In the genomic region with DNA sequence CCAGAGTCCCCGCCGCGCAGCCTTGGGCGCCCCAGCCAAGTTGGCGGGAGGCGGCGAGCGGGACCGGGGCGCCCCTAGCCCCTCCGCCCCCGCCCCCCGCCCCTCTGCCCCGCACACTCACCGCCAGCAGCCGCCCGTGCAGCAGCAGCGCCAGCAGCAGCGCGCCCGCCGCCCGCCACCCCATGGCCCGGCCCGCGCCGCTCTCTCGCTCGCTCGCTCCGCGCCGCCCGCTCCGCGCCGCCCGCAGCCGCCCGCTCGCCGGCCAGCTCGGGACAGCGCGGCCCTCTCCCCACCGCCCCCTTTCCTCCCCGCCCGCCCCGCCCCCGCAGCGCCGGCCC, we compare ENCODE assay signal across 8 cellular contexts. TPM values are rescaled to one million over a fixed set of nuclear protein-coding genes. Genes with fewer than 3 reads are reported as not detected.
DNase-seq lines count a peak whose midpoint lies in the region; ATAC-seq and TF ChIP-seq lines count a peak whose summit lies in the region.

A gene (minus strand): TSS at position 277 of the 338 bp plus-strand sequence. CDS start 93 bp downstream, at position 184.

- no peaks in the 10 kb centered on the region for H4K20me1 ChIP-seq in Karpas-422 (ENCODE audit: insufficient read depth, low read depth, low read length)

- H3K36me3 ChIP-seq in Karpas-422 (ENCODE audit: insufficient read depth, low read length) (no peaks in the 10 kb centered on the region), duodenal mucosa (ENCODE audit: control insufficient read depth in 1 of 2, insufficient read depth in 2 of 2, low read length in 2 of 2) (no peaks in the 10 kb centered on the region), mucosa of rectum (ENCODE audit: control insufficient read depth in 2 of 2, insufficient read depth in 2 of 2, low read length in 2 of 2) (no peaks in the 10 kb centered on the region)

- ATAC-seq in HG03520 (IDR thresholded peaks at IDR 0.05; ENCODE audit: unreplicated experiment): no peak
- no peak for ATAC-seq in GM21423 (IDR thresholded peaks at IDR 0.05; ENCODE audit: unreplicated experiment)

- H3K27me3 ChIP-seq in Karpas-422 (ENCODE audit: low read length): no peaks in the 10 kb centered on the region
- no peaks in the 10 kb centered on the region for H3K27me3 ChIP-seq in duodenal mucosa (ENCODE audit: control insufficient read depth in 1 of 2, insufficient read depth in 2 of 2, low read length in 2 of 2)
- H3K27me3 ChIP-seq in mucosa of rectum (ENCODE audit: control insufficient read depth in 2 of 2, insufficient read depth in 2 of 2, low read length in 2 of 2): no peaks in the 10 kb centered on the region

- no peaks in the 10 kb centered on the region for H3K79me2 ChIP-seq in Karpas-422 (ENCODE audit: low read length)

- peak within 1 kb of the TSS; percentile 38 for H3K9ac ChIP-seq in Karpas-422 (ENCODE audit: low read length)
- H3K9ac ChIP-seq in duodenal mucosa (ENCODE audit: low read depth in 1 of 2, low read length in 2 of 2): peak within 1 kb of the TSS; percentile 78 to 89
- peak within 1 kb of the TSS; percentile 87 to 88 for H3K9ac ChIP-seq in mucosa of rectum (ENCODE audit: low read depth in 1 of 2, low read length in 2 of 2)

- H3K9me2 ChIP-seq in Karpas-422 (replicated peaks; ENCODE audit: insufficient read depth, low read length): no peaks in the 10 kb centered on the region

- DNase-seq in AG09309 (ENCODE audit: low read depth) (no peak), Karpas-422 (no peak), NCI-H2081 (lab: John Stamatoyannopoulos, UW) (no peak)
- no peak for DNase-seq in activated CD4-positive, alpha-beta T cell treated with anti-CD3 and anti-CD28 coated beads for 4 hours

- no peak within 1 kb of the TSS; the same call in 1 of the 2 replicates for H2AFZ ChIP-seq in Karpas-422 (ENCODE audit: low read length)

- H3K4me1 ChIP-seq in Karpas-422 (ENCODE audit: low read length) (peaks cover 3% of the 10 kb centered on the region), duodenal mucosa (ENCODE audit: control insufficient read depth in 1 of 2, insufficient read depth in 2 of 2, low read length in 2 of 2) (peaks cover 37 to 42% of the 10 kb centered on the region in 2 donors), mucosa of rectum (ENCODE audit: control insufficient read depth in 2 of 2, insufficient read depth in 2 of 2, low read length in 2 of 2) (peaks cover 38 to 51% of the 10 kb centered on the region in 2 donors)

- H3K9me3 ChIP-seq in Karpas-422 (ENCODE audit: low read length): no peaks in the 10 kb centered on the region
- H3K9me3 ChIP-seq in duodenal mucosa (ENCODE audit: control insufficient read depth in 1 of 2, low read length in 2 of 2): no peaks in the 10 kb centered on the region
- no peaks in the 10 kb centered on the region for H3K9me3 ChIP-seq in mucosa of rectum (ENCODE audit: control insufficient read depth in 2 of 2, low read length in 2 of 2)

- H3K27ac ChIP-seq in Karpas-422 (ENCODE audit: low read length): no peak within 1 kb of the TSS
- H3K27ac ChIP-seq in duodenal mucosa (ENCODE audit: low read depth, low read length): peak within 1 kb of the TSS; percentile 40
- H3K27ac ChIP-seq in mucosa of rectum (ENCODE audit: low read depth in 2 of 2, low read length in 2 of 2): peak within 1 kb of the TSS; percentile 85 to 90

- H3K4me2 ChIP-seq in Karpas-422 (ENCODE audit: low read depth, low read length, poor library complexity, severe bottlenecking): peak within 1 kb of the TSS; percentile 32

- TF ChIP-seq CTCF in AG09309 (IDR thresholded peaks at IDR 0.05; ENCODE audit: control insufficient read depth, insufficient read depth, low read depth, low read length, missing control alignments): no peak

- peak within 1 kb of the TSS; percentile 87 for H3K4me3 ChIP-seq in AG09309 (ENCODE audit: control insufficient read depth, low read depth, low read length)
- H3K4me3 ChIP-seq in Karpas-422 (ENCODE audit: low read length): no peak within 1 kb of the TSS
- H3K4me3 ChIP-seq in duodenal mucosa (ENCODE audit: low read depth in 1 of 2, low read length in 2 of 2): peak within 1 kb of the TSS; percentile 79 to 86
- H3K4me3 ChIP-seq in mucosa of rectum (ENCODE audit: low read length in 2 of 2): peak within 1 kb of the TSS; percentile 85 to 88

RNA-seq across cellular contexts. Expression of the gene that starts here (rescaled TPM):
- total RNA-seq in Karpas-422 (2014; rRNA removed; shearing (Covaris generic); ENCODE audit: low replicate concordance): under 0.01 TPM in 1 of 2 replicates, not detected in the other
